8 cellular contexts compared by ENCODE assay signal in the genomic region with DNA sequence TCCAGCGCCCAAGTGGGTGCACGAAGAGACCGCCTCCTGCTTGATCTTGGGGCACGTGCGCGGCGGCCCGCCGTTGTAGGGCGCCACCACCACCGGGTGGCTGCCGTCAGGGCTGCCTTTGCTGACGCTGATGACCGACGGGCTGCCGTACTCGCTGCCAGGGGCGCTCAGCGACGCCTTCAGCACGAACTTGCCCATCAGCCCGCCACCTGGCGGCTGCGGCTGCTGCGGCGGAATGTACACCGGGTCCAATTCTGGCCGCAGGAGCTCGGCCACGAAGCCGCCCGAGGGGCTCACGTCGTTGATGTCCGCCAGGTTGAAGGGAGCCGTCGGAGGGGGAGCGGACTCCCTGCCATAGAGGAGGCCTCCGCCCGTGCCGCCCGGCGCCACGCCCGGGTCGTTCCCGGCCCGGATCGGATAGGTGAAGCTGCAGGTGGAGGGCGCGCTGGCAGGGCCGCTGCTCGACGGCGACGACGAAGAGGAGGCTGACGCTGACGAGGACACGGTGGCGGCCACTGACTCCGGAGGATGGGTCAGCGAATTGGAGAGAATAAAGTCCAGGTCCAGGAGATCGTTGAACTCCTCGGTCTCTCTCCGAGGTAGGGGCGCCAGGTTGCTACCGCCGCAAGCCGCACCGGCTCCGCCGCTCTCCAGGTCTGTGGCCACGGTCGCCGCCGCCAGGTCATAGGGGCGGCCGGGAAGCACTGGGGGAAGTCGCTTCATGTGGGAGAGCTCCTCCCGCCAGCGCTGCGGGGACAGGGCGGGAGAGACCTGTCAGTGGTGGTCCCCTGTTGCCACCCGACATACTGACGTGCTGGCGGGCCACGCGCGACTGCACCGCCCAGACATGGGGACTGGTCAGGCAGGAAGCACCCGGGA.
DNase-seq lines count a peak whose midpoint lies in the region; ATAC-seq and TF ChIP-seq lines count a peak whose summit lies in the region.

No MANE protein-coding gene starts in this region.

- H3K27me3 ChIP-seq in NT2/D1 (ENCODE audit: insufficient read depth, insufficient read length): peaks cover 52% of the 10 kb centered on the region
- no peaks in the 10 kb centered on the region for H3K27me3 ChIP-seq in muscle layer of colon (ENCODE audit: control insufficient read depth in 1 of 2, insufficient read depth in 2 of 2, low read length in 2 of 2)

- peak; percentile 49 for DNase-seq in GM13976 (ENCODE audit: low spot score)
- no peak for DNase-seq in NT2/D1 (ENCODE audit: low read depth, low spot score)
- peak; percentile 60 for DNase-seq in erythroblast (lab: John Stamatoyannopoulos, UW)
- DNase-seq in SKM-1 (lab: John Stamatoyannopoulos, UW; ENCODE audit: unreplicated experiment): no peak

- peak; percentile 20 for TF ChIP-seq CTCF in GM13976 (IDR thresholded peaks at IDR 0.05; ENCODE audit: borderline replicate concordance, control extremely low read depth, extremely low read depth, insufficient read depth, missing control alignments)

- H3K4me1 ChIP-seq in NT2/D1 (ENCODE audit: insufficient read depth, insufficient read length) (peaks cover 12% of the 10 kb centered on the region), muscle layer of colon (ENCODE audit: insufficient read depth, low read length) (peaks cover 8% of the 10 kb centered on the region)

- TF ChIP-seq POLR2A in erythroblast (IDR thresholded peaks at IDR 0.05; ENCODE audit: low read length): no peak

- H3K4me3 ChIP-seq in NT2/D1 (ENCODE audit: insufficient read length, low read depth) (peak overlapping the region; percentile 76), muscle layer of colon (ENCODE audit: low read depth in 1 of 2, low read length in 2 of 2) (peak overlapping the region; percentile 79 to 85)

- H3K36me3 ChIP-seq in NT2/D1 (ENCODE audit: insufficient read depth, insufficient read length, low read length) (peaks cover 21% of the 10 kb centered on the region), muscle layer of colon (ENCODE audit: insufficient read depth, low read length) (peaks cover 8% of the 10 kb centered on the region)

- peak overlapping the region; percentile 14 for H3K27ac ChIP-seq in muscle layer of colon (ENCODE audit: low read depth, low read length)

- in situ Hi-C loops in GM13976 (cut with MboI; ENCODE audit: low sequenced_read_pairs, unreplicated experiment): loop anchor here (25.0 kb wide), 1 partner anchor 775 kb away; no protein-coding TSS in a partner anchor

- H3K9me3 ChIP-seq in NT2/D1 (ENCODE audit: insufficient read depth, low read length): no peaks in the 10 kb centered on the region
- no peaks in the 10 kb centered on the region for H3K9me3 ChIP-seq in muscle layer of colon (ENCODE audit: low read length)

- H3K9ac ChIP-seq in NT2/D1 (ENCODE audit: insufficient read length, low read depth) (peak overlapping the region; percentile 74), muscle layer of colon (ENCODE audit: low read length) (peak overlapping the region; percentile 78)

- ATAC-seq in GM18868 (IDR thresholded peaks at IDR 0.05; ENCODE audit: unreplicated experiment) (no peak), HG03439 (IDR thresholded peaks at IDR 0.05; ENCODE audit: unreplicated experiment) (no peak), HG03469 (IDR thresholded peaks at IDR 0.05; ENCODE audit: unreplicated experiment) (no peak)

Comparison
In these comparisons a context has a peak if more than half of its experiments do, and no peak if none do; other contexts are left out.
1. DNase-seq: peak in GM13976 (single experiment) and erythroblast (2 of 2); none in NT2/D1 (single experiment) and SKM-1 (single experiment).